Comparison of ENCODE assay signal across 1 cellular context in the genomic region with DNA sequence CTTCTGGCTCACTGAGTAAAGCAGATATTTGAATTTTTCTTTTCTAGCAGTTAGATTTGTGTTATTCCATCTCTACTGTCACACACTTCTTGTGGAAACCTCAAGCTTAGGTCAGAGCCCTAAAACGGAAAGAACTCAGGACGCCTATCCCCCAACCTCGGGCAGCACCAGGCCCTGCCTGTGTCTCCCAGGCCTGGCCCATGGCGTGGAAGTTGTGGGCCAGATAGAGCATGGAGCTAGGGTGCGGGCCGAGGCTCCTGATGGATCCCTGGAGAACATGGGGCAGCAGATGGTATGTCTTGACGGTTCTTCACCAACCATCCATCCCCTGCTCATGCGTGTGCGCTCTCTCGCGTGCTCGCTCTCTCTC.
TF ChIP-seq lines count a peak whose summit lies in the region.

No MANE protein-coding gene starts in this region.

TF ChIP-seq in GM23338, 12 proteins besides CTCF, POLR2A, EP300 and RAD21 (continued from another document):
- no peak for TF ChIP-seq ZNF462 (CRISPR knock-in tag; IDR thresholded peaks at IDR 0.05)
- no peak for TF ChIP-seq STAT1 (IDR thresholded peaks at IDR 0.05; ENCODE audit: unreplicated experiment)
- no peak for TF ChIP-seq ZNF114 (CRISPR knock-in tag; IDR thresholded peaks at IDR 0.05)
- no peak for TF ChIP-seq POLR2AphosphoS5 (IDR thresholded peaks at IDR 0.05; ENCODE audit: low read depth)
- no peak for TF ChIP-seq JUNB (IDR thresholded peaks at IDR 0.05; ENCODE audit: unreplicated experiment)
- no peak for TF ChIP-seq ETS1 (IDR thresholded peaks at IDR 0.05)
- TF ChIP-seq NANOG (IDR thresholded peaks at IDR 0.05; ENCODE audit: borderline replicate concordance) = no peak
- no peak for TF ChIP-seq REST (IDR thresholded peaks at IDR 0.05; ENCODE audit: unreplicated experiment)
- no peak for TF ChIP-seq EZH2 (IDR thresholded peaks at IDR 0.05; ENCODE audit: low read depth, unreplicated experiment)
TF ChIP-seq in GM23338: peak in this region for 0.
